Comparison of ENCODE assay signal across 10 cellular contexts in the genomic region with DNA sequence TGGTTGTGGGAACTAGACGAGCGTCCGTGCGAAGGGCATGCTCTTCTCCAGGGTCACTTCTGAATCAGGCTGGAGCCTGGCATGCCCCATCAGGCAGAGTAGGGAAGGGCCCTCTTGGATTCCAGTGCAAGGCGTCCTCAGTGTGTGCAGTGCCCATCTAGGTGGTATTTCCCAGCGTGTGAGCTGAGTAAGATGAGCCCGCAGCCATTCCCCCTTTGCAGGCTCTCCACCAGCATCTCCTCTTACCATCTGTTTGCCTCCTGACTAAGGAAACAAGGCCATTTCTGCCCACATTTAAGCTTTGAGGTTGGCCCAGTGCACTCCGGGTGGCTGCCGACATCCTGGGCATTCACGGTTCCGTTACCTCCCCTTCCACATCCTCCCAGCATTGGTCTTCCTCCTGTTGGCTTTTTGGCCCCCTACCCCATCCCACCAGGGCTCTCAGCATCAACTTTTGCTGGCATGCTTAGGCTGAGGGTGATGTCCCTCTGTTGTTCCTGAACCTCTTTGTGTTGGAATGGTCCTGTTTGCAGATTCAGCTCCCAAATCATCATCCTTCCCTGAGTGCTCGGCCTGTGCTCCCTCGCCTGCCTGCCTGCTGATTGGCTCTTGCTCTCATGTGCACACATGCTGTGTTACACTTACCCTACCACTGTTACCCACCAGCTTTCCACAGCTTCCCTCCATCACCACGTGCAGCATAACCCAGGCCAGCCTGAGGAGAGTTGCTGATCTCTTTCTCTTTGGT. TPM values are rescaled to one million over a fixed set of nuclear protein-coding genes. Genes with fewer than 3 reads are reported as not detected.
DNase-seq lines count a peak whose midpoint lies in the region; ATAC-seq and TF ChIP-seq lines count a peak whose summit lies in the region.
"Had no signal": no experiment of that assay in that cellular context is flagged by ENCODE, and none has a peak within 500 bp of the region (broad histone marks: within the 10 kb centered on the region; RNA-seq: fewer than 3 reads in every experiment).

No MANE protein-coding gene starts in this region.

- DNase-seq in G401 (ENCODE audit: low spot score) (peak; percentile 54), RWPE1 (ENCODE audit: low spot score) (no peak), psoas muscle (no peak), ureter (ENCODE audit: low spot score) (no peak)
- no peak for DNase-seq in effector memory CD4-positive, alpha-beta T cell
- DNase-seq: heart right ventricle, NCI-H1694, T-helper 9 cell had no signal

- no peaks in the 10 kb centered on the region for H3K27me3 ChIP-seq in psoas muscle (ENCODE audit: insufficient read depth in 3 of 3, low read length in 2 of 3)
- H3K27me3 ChIP-seq in effector memory CD4-positive, alpha-beta T cell (replicated peaks; ENCODE audit: control insufficient read depth, insufficient read depth, low read length, poor library complexity, severe bottlenecking) = no peaks in the 10 kb centered on the region
- H3K27me3 ChIP-seq: heart right ventricle had no signal

- intact Hi-C loops in dendritic cell treated with granulocyte-macrophage colony-stimulating factor and Interleukin-4, amounts not matched to agents 40 ng/mL and 50 ng/mL, for 4 days (cut with micrococcal nuclease) = loop anchor here (5.0 to 10.0 kb wide), 3 partner anchors 99 to 507 kb away; a partner anchor contains a TSS
- intact Hi-C loops in psoas muscle (cut with DNase I) = loop anchor here (5.0 to 10.0 kb wide), 2 partner anchors 367 to 484 kb away; a partner anchor contains a TSS

- no peaks in the 10 kb centered on the region for H3K27me3 Mint-ChIP-seq in dendritic cell treated with granulocyte-macrophage colony-stimulating factor and Interleukin-4, amounts not matched to agents 40 ng/mL and 50 ng/mL, for 4 days

- no peak overlapping the region for H3K4me3 Mint-ChIP-seq in dendritic cell treated with granulocyte-macrophage colony-stimulating factor and Interleukin-4, amounts not matched to agents 40 ng/mL and 50 ng/mL, for 4 days

- H3K27ac Mint-ChIP-seq in dendritic cell treated with granulocyte-macrophage colony-stimulating factor and Interleukin-4, amounts not matched to agents 40 ng/mL and 50 ng/mL, for 4 days = peak overlapping the region; percentile 56

- H3K4me3 ChIP-seq in psoas muscle = no peak overlapping the region
- no peak overlapping the region for H3K4me3 ChIP-seq in effector memory CD4-positive, alpha-beta T cell (ENCODE audit: insufficient read depth, low read depth, low read length, poor library complexity, severe bottlenecking)
- H3K4me3 ChIP-seq: heart right ventricle had no signal

- in situ Hi-C loops in G401 (cut with HindIII; ENCODE audit: low sequenced_read_pairs) = no loop called here

- POLR2A ChIA-PET in RWPE1 (lab: Yijun Ruan, JAX; ENCODE audit: low non-redundant PET) = no interaction called here

- 40 to 66% (median 48%) methylated on average over 14 of the region's 14 CpGs for WGBS in psoas muscle, 3 donors

- CTCF ChIA-PET in RWPE1 (lab: Yijun Ruan, JAX) = interaction anchor here (0.5 to 0.6 kb wide), 2 partner anchors 13 to 118 kb away, joined by 3 to 5 read pairs; no protein-coding TSS in a partner anchor

- no peaks in the 10 kb centered on the region for H3K9me3 Mint-ChIP-seq in dendritic cell treated with granulocyte-macrophage colony-stimulating factor and Interleukin-4, amounts not matched to agents 40 ng/mL and 50 ng/mL, for 4 days

- H3K27ac ChIP-seq in RWPE1 (peak overlapping the region; percentile 93), psoas muscle (peak overlapping the region; percentile 94)
- no peak overlapping the region for H3K27ac ChIP-seq in effector memory CD4-positive, alpha-beta T cell (ENCODE audit: insufficient read depth, low read length, poor library complexity, severe bottlenecking)

- peaks cover 78% of the 10 kb centered on the region for H3K4me1 Mint-ChIP-seq in dendritic cell treated with granulocyte-macrophage colony-stimulating factor and Interleukin-4, amounts not matched to agents 40 ng/mL and 50 ng/mL, for 4 days (ENCODE audit: low read depth)

- H3K36me3 Mint-ChIP-seq in dendritic cell treated with granulocyte-macrophage colony-stimulating factor and Interleukin-4, amounts not matched to agents 40 ng/mL and 50 ng/mL, for 4 days (ENCODE audit: low read depth) = peaks cover 47% of the 10 kb centered on the region

- TF ChIP-seq CTCF in RWPE1 (conservative IDR thresholded peaks at IDR 0.05; ENCODE audit: low read depth) (no peak), psoas muscle (IDR thresholded peaks at IDR 0.05) (peak; percentile 17)

- H3K9me3 ChIP-seq in psoas muscle = no peaks in the 10 kb centered on the region
- no peaks in the 10 kb centered on the region for H3K9me3 ChIP-seq in effector memory CD4-positive, alpha-beta T cell (ENCODE audit: control insufficient read depth, low read length)
- H3K9me3 ChIP-seq: heart right ventricle had no signal

- H3K36me3 ChIP-seq in psoas muscle (ENCODE audit: insufficient read depth in 1 of 2, low read depth in 1 of 2) = peaks cover 5 to 39% of the 10 kb centered on the region in 2 donors
- peaks cover 23% of the 10 kb centered on the region for H3K36me3 ChIP-seq in effector memory CD4-positive, alpha-beta T cell (ENCODE audit: control insufficient read depth, insufficient read depth, low read length)

- ATAC-seq in psoas muscle = peak in 1 of 4 donors; percentile 7
- no peak for ATAC-seq in GM18868 (IDR thresholded peaks at IDR 0.05; ENCODE audit: unreplicated experiment)
- ATAC-seq: heart right ventricle had no signal

- peaks cover 83% of the 10 kb centered on the region for H3K4me1 ChIP-seq in psoas muscle
- peaks cover 13% of the 10 kb centered on the region for H3K4me1 ChIP-seq in effector memory CD4-positive, alpha-beta T cell (ENCODE audit: control insufficient read depth, insufficient read depth, low read length, poor library complexity, severe bottlenecking)

RNA-seq across cellular contexts. Expression of a gene that starts 11.8 kb away (rescaled TPM):
- total RNA-seq in G401 (2014; rRNA removed; shearing (Covaris generic)) = 8.5 and 12.6 TPM in 2 replicates
- total RNA-seq in psoas muscle (10 to 100 TPM; 28.2 to 63.3 (median 38.9) TPM), ureter (27.8 TPM)
- 10 to 100 TPM in 2 of 3 donors, 1 to 10 TPM in 1; 7.3 to 17.5 (median 17.3) TPM for polyA plus RNA-seq in psoas muscle
